8 cellular contexts compared by ENCODE assay signal in the genomic region with DNA sequence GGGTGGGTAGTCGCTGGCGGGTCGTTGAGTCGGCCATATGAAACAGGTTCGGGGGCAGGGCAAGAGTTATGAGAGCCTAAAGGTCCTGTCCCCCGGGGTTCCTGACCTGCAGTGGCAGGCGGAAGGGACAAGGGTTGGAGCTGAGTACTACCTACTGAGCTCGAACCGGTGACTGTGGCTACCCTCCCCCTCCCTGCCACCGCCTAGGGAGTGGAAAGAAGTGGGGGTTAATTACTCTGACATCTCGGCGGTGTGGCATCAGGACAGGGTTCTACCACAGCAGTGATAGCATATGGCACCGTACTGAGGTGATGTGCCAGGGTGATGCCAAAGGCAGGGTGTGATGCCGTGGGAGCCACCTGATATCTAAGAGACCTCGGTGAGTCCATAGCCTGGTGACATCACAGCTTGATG. TPM values are rescaled to one million over a fixed set of nuclear protein-coding genes. Genes with fewer than 3 reads are reported as not detected.
A peak's percentile ranks its signal among the peaks of the same experiment; 100 is the strongest.
DNase-seq lines count a peak whose midpoint lies in the region; ATAC-seq, FAIRE-seq and TF ChIP-seq lines count a peak whose summit lies in the region.

No MANE protein-coding gene starts in this region.

- intact Hi-C loops in testis (cut with DNase I; ENCODE audit: low total_unique reads): no loop called here

- H3K4me1 ChIP-seq in keratinocyte (ENCODE audit: control insufficient read depth, extremely low read depth, insufficient read depth, low read length): peaks cover 2% of the 10 kb centered on the region
- H3K4me1 ChIP-seq in testis: no peaks in the 10 kb centered on the region

- H3K9me3 ChIP-seq in keratinocyte (ENCODE audit: control insufficient read depth, low read depth, low read length) (no peaks in the 10 kb centered on the region), testis (no peaks in the 10 kb centered on the region)

- no peaks in the 10 kb centered on the region for H3K36me3 ChIP-seq in keratinocyte (ENCODE audit: control insufficient read depth in 2 of 2, extremely low read depth in 1 of 2, insufficient read depth in 2 of 2, low read length in 2 of 2)
- no peaks in the 10 kb centered on the region for H3K36me3 ChIP-seq in testis (ENCODE audit: low read depth, missing control alignments)

- peak overlapping the region; percentile 77 for H3K9ac ChIP-seq in keratinocyte (ENCODE audit: control insufficient read depth, extremely low read depth, insufficient read depth, low read length)

- H3K27ac Mint-ChIP-seq in activated naive CD8-positive, alpha-beta T cell treated with anti-CD3 and anti-CD28 coated beads, Interleukin-2, amount 50 U/mL, for 24 hours: no peak overlapping the region

- FAIRE-seq in keratinocyte (lab: Jason Lieb, UNC): peak; percentile 48

- H3K4me3 Mint-ChIP-seq in activated naive CD8-positive, alpha-beta T cell treated with anti-CD3 and anti-CD28 coated beads, Interleukin-2, amount 50 U/mL, for 24 hours: no peak overlapping the region

- no peak for TF ChIP-seq POLR2A in testis (IDR thresholded peaks at IDR 0.05)

- WGBS in testis, 2 donors: 0 to 2% methylated on average over 5 to 14 of the region's 15 CpGs

- H2AFZ ChIP-seq in keratinocyte (ENCODE audit: control insufficient read depth, low read length): peak overlapping the region; percentile 84

- peak; percentile 3 for ATAC-seq in GM19468 (IDR thresholded peaks at IDR 0.05; ENCODE audit: extremely low read depth, unreplicated experiment)
- ATAC-seq in HG03460 (IDR thresholded peaks at IDR 0.05; ENCODE audit: unreplicated experiment): peak; percentile 45
- peak; percentile 48 for ATAC-seq in activated naive CD8-positive, alpha-beta T cell treated with anti-CD3 and anti-CD28 coated beads, Interleukin-2, amount 50 U/mL, for 24 hours

- CTCF ChIA-PET in GM10248 (lab: Yijun Ruan, JAX): interaction anchor here (0.7 to 1.7 kb wide), 4 partner anchors 9 to 21 kb away, joined by 3 to 4 read pairs (median 3); no protein-coding TSS in a partner anchor

- H3K4me3 ChIP-seq in keratinocyte (ENCODE audit: control insufficient read depth in 2 of 3, extremely low read depth in 1 of 3, insufficient read depth in 2 of 3, low read depth in 1 of 3, low read length in 3 of 3): peak overlapping the region; percentile 31 to 84 (median 57)
- peak overlapping the region; percentile 58 to 74 for H3K4me3 ChIP-seq in testis

- dilution Hi-C loops in keratinocyte (cut with MboI; ENCODE audit: extremely low pct_ligation_motif_present, low sequenced_read_pairs): no loop called here

- peaks cover 23% of the 10 kb centered on the region for H3K79me2 ChIP-seq in keratinocyte (ENCODE audit: control insufficient read depth, insufficient read depth, low read length)

- peak overlapping the region; percentile 77 for H3K4me2 ChIP-seq in keratinocyte (ENCODE audit: control insufficient read depth, extremely low read depth, insufficient read depth, low read depth, low read length)

- H3K36me3 Mint-ChIP-seq in activated naive CD8-positive, alpha-beta T cell treated with anti-CD3 and anti-CD28 coated beads, Interleukin-2, amount 50 U/mL, for 24 hours (ENCODE audit: low read depth): peaks cover 4% of the 10 kb centered on the region

- no peaks in the 10 kb centered on the region for H3K9me3 Mint-ChIP-seq in activated naive CD8-positive, alpha-beta T cell treated with anti-CD3 and anti-CD28 coated beads, Interleukin-2, amount 50 U/mL, for 24 hours

- H3K27me3 ChIP-seq in keratinocyte (ENCODE audit: control insufficient read depth, extremely low read depth, insufficient read depth, low read length) (no peaks in the 10 kb centered on the region), testis (no peaks in the 10 kb centered on the region)

- H3K27me3 Mint-ChIP-seq in activated naive CD8-positive, alpha-beta T cell treated with anti-CD3 and anti-CD28 coated beads, Interleukin-2, amount 50 U/mL, for 24 hours: no peaks in the 10 kb centered on the region

- TF ChIP-seq CTCF in GM10248 (IDR thresholded peaks at IDR 0.05; ENCODE audit: control extremely low read depth, extremely low read depth, low read depth, missing control alignments) (no peak), keratinocyte (optimal IDR thresholded peaks at IDR 0.05 in 1 of 3, IDR thresholded peaks at IDR 0.05 in 1 of 3, conservative IDR thresholded peaks at IDR 0.05 in 1 of 3; ENCODE audit: extremely low read depth in 1 of 3, insufficient read depth in 2 of 3, low read length in 3 of 3) (no peak), testis (IDR thresholded peaks at IDR 0.05) (no peak)

- POLR2A ChIA-PET in GM10248 (lab: Yijun Ruan, JAX): interaction anchor here (1.0 to 1.2 kb wide), 2 partner anchors 376 to 463 kb away, joined by 3 read pairs; no protein-coding TSS in a partner anchor

- peaks cover 16% of the 10 kb centered on the region for H3K4me1 Mint-ChIP-seq in activated naive CD8-positive, alpha-beta T cell treated with anti-CD3 and anti-CD28 coated beads, Interleukin-2, amount 50 U/mL, for 24 hours

- peak overlapping the region; percentile 86 for H3K27ac ChIP-seq in keratinocyte (ENCODE audit: control insufficient read depth, insufficient read depth, low read length)
- peak overlapping the region in 1 of 2 donors; percentile 59 for H3K27ac ChIP-seq in testis

- H3K9me1 ChIP-seq in keratinocyte (ENCODE audit: control insufficient read depth, extremely low read depth, insufficient read depth, low read length): no peaks in the 10 kb centered on the region

- DNase-seq in GM10248 (ENCODE audit: extremely low spot score) (peak; percentile 14), keratinocyte (ENCODE audit: low read depth, low spot score) (no peak), testis (no peak), amniotic stem cell (lab: John Stamatoyannopoulos, UW) (no peak), SIG-M5 treated with dmso at 0.1 percent for 504 hours (lab: John Stamatoyannopoulos, UW; ENCODE audit: unreplicated experiment) (no peak)
- DNase-seq in activated naive CD8-positive, alpha-beta T cell treated with anti-CD3 and anti-CD28 coated beads, Interleukin-2, amount 50 U/mL, for 24 hours: peak; percentile 24

- H4K20me1 ChIP-seq in keratinocyte (ENCODE audit: control insufficient read depth, extremely low read depth, insufficient read depth, low read length): no peaks in the 10 kb centered on the region

RNA-seq across cellular contexts. Expression of a gene that starts 0.3 kb away (rescaled TPM):
- polyA plus RNA-seq in keratinocyte: 14.5 to 19.3 TPM (median 16.5 TPM) in 3 replicates
- 6.6 TPM for polyA plus RNA-seq in keratinocyte (2011; ENCODE audit: low read depth)
- 14.3 and 27.2 TPM in 2 replicates for polyA plus RNA-seq in keratinocyte (2011; cell fraction: cytosol; rRNA removed)
- polyA plus RNA-seq in keratinocyte (2011; cell fraction: nucleus; rRNA removed): 18.9 and 19.9 TPM in 2 replicates
- 9.9 and 12.3 TPM in 2 replicates for polyA plus RNA-seq in keratinocyte (2012; ENCODE audit: low replicate concordance)
- 6.6 to 14.4 TPM (median 10.0 TPM) in 3 replicates for polyA minus RNA-seq in keratinocyte
- 5.4 TPM for polyA minus RNA-seq in keratinocyte (2011; cell fraction: cytosol; rRNA and poly(A)+ RNA removed)
- 7.2 and 11.5 TPM in 2 replicates for polyA minus RNA-seq in keratinocyte (2011; cell fraction: nucleus; rRNA and poly(A)+ RNA removed)
- total RNA-seq in testis: 1 to 10 TPM; 8.5 to 8.8 TPM
- 9.0 TPM for polyA plus RNA-seq in testis (ENCODE audit: insufficient read depth, low read depth, low replicate concordance)

RNA-seq across cellular contexts. Expression of a gene that starts 0.5 kb away (rescaled TPM):
- polyA plus RNA-seq in keratinocyte: 65.3 to 89.3 TPM (median 70.2 TPM) in 3 replicates
- 35.5 TPM for polyA plus RNA-seq in keratinocyte (2011; ENCODE audit: low read depth)
- polyA plus RNA-seq in keratinocyte (2011; cell fraction: cytosol; rRNA removed): 67.9 and 113 TPM in 2 replicates
- polyA plus RNA-seq in keratinocyte (2011; cell fraction: nucleus; rRNA removed): 44.0 and 54.7 TPM in 2 replicates
- polyA plus RNA-seq in keratinocyte (2012; ENCODE audit: low replicate concordance): 44.6 and 50.6 TPM in 2 replicates
- polyA minus RNA-seq in keratinocyte: 9.6 to 37.8 TPM (median 21.8 TPM) in 3 replicates
- 22.4 TPM for polyA minus RNA-seq in keratinocyte (2011; cell fraction: cytosol; rRNA and poly(A)+ RNA removed)
- 6.1 and 15.6 TPM in 2 replicates for polyA minus RNA-seq in keratinocyte (2011; cell fraction: nucleus; rRNA and poly(A)+ RNA removed)
- 10 to 100 TPM; 53.4 to 64.3 TPM for total RNA-seq in testis
- polyA plus RNA-seq in testis (ENCODE audit: insufficient read depth, low read depth, low replicate concordance): 49.8 TPM

RNA-seq across cellular contexts. Expression of a gene that starts 47.0 kb away (rescaled TPM):
- polyA plus RNA-seq in keratinocyte: 3.9 to 7.2 TPM (median 5.0 TPM) in 3 replicates
- 0.46 TPM for polyA plus RNA-seq in keratinocyte (2011; ENCODE audit: low read depth)
- 1.9 and 4.6 TPM in 2 replicates for polyA plus RNA-seq in keratinocyte (2011; cell fraction: cytosol; rRNA removed)
- 15.5 and 21.7 TPM in 2 replicates for polyA plus RNA-seq in keratinocyte (2011; cell fraction: nucleus; rRNA removed)
- polyA plus RNA-seq in keratinocyte (2012; ENCODE audit: low replicate concordance): 1.1 and 1.3 TPM in 2 replicates
- 3.5 to 9.5 TPM (median 4.8 TPM) in 3 replicates for polyA minus RNA-seq in keratinocyte
- polyA minus RNA-seq in keratinocyte (2011; cell fraction: cytosol; rRNA and poly(A)+ RNA removed): 2.5 TPM
- polyA minus RNA-seq in keratinocyte (2011; cell fraction: nucleus; rRNA and poly(A)+ RNA removed): 1.2 and 8.4 TPM in 2 replicates
- total RNA-seq in testis: 100 to 1,000 TPM; 193 to 333 TPM
- polyA plus RNA-seq in testis (ENCODE audit: insufficient read depth, low read depth, low replicate concordance): 154 TPM

Comparison
In these comparisons a context has a peak if more than half of its experiments do, and no peak if none do; other contexts are left out.
1. DNase-seq: peak in GM10248 (single experiment) and activated naive CD8-positive, alpha-beta T cell treated with anti-CD3 and anti-CD28 coated beads, Interleukin-2, amount 50 U/mL, for 24 hours (single experiment); none in keratinocyte (single experiment), testis (single experiment), amniotic stem cell (single experiment) and SIG-M5 treated with dmso at 0.1 percent for 504 hours (single experiment).
2. Peak in every context shown above with its lines, with median percentiles within 50 percentile points of each other: ATAC-seq.